ENCODE assay signal across 15 cellular contexts in genomic region chr21:39807738-39808137, GRCh38. TPM values are rescaled to one million over a fixed set of nuclear protein-coding genes. Genes with fewer than 3 reads are reported as not detected.
DNase-seq lines count a peak whose midpoint lies in the region; ATAC-seq and TF ChIP-seq lines count a peak whose summit lies in the region.
"Had no signal": no experiment of that assay in that cellular context is flagged by ENCODE, and none has a peak within 500 bp of the region (broad histone marks: within the 10 kb centered on the region; RNA-seq: fewer than 3 reads in every experiment).

No MANE protein-coding gene starts in this region.

- H3K79me2 ChIP-seq in hepatocyte = no peaks in the 10 kb centered on the region

- H3K27me3 ChIP-seq in hepatocyte (no peaks in the 10 kb centered on the region), brain microvascular endothelial cell (replicated peaks) (no peaks in the 10 kb centered on the region), breast epithelium (no peaks in the 10 kb centered on the region)
- H3K27me3 ChIP-seq: BLaER1 treated with 17β-estradiol and CSF1 and Interleukin-3, amounts not matched to agents 10 nM and 100 nM had no signal

- H3K36me3 ChIP-seq in hepatocyte (replicated peaks; ENCODE audit: insufficient read depth, low read depth) = no peaks in the 10 kb centered on the region
- H3K36me3 ChIP-seq in mucosa of descending colon (ENCODE audit: low read depth) = no peaks in the 10 kb centered on the region
- no peaks in the 10 kb centered on the region for H3K36me3 ChIP-seq in brain microvascular endothelial cell (replicated peaks)
- no peaks in the 10 kb centered on the region for H3K36me3 ChIP-seq in breast epithelium
- H3K36me3 ChIP-seq: BLaER1 treated with 17β-estradiol and CSF1 and Interleukin-3, amounts not matched to agents 10 nM and 100 nM had no signal

- peak; percentile 52 for DNase-seq in NCI-H146 treated with DMSO at 0.1 percent for 48 hours (lab: John Stamatoyannopoulos, UW; ENCODE audit: unreplicated experiment)
- no peak for DNase-seq in NCI-H146 (lab: John Stamatoyannopoulos, UW)
- DNase-seq in hepatocyte (ENCODE audit: low spot score) = no peak
- DNase-seq in mucosa of descending colon = no peak
- DNase-seq in brain microvascular endothelial cell = no peak
- no peak for DNase-seq in breast epithelium (ENCODE audit: low spot score in 2 of 2)
- DNase-seq in NOMO-1 treated with DMSO at 0.1 percent for 48 hours (lab: John Stamatoyannopoulos, UW; ENCODE audit: unreplicated experiment) = no peak
- DNase-seq: ACHN; CD4-positive, alpha-beta T cell; DMS79; GM23248 had no signal

- H2AFZ ChIP-seq in hepatocyte = no peak overlapping the region
- H2AFZ ChIP-seq: GM23248 had no signal

- TF ChIP-seq CTCF in hepatocyte (IDR thresholded peaks at IDR 0.05; ENCODE audit: poor library complexity) (no peak), mucosa of descending colon (IDR thresholded peaks at IDR 0.05) (no peak), brain microvascular endothelial cell (IDR thresholded peaks at IDR 0.05; ENCODE audit: low read depth, low read length, missing control alignments) (no peak), breast epithelium (IDR thresholded peaks at IDR 0.05) (no peak)

- H3K4me2 ChIP-seq in hepatocyte = peak overlapping the region; percentile 30
- H3K4me2 ChIP-seq: BLaER1 treated with 17β-estradiol and CSF1 and Interleukin-3, amounts not matched to agents 10 nM and 100 nM had no signal

- peak; percentile 74 for ATAC-seq in mucosa of descending colon
- ATAC-seq: GM12878, HepG2 had no signal

- intact Hi-C loops in mucosa of descending colon (cut with DNase I, micrococcal nuclease) = no loop called here
- intact Hi-C loops in breast epithelium (cut with DNase I; ENCODE audit: low total_unique reads) = no loop called here

- H4K20me1 ChIP-seq in hepatocyte (ENCODE audit: insufficient read depth, poor library complexity, severe bottlenecking) = no peaks in the 10 kb centered on the region
- H4K20me1 ChIP-seq: BLaER1 treated with 17β-estradiol and CSF1 and Interleukin-3, amounts not matched to agents 10 nM and 100 nM had no signal

- H3K9me2 ChIP-seq in hepatocyte (replicated peaks; ENCODE audit: insufficient read depth) = no peaks in the 10 kb centered on the region

- peaks cover 8% of the 10 kb centered on the region for H3K4me1 ChIP-seq in hepatocyte (ENCODE audit: insufficient read depth)
- peaks cover 8% of the 10 kb centered on the region for H3K4me1 ChIP-seq in mucosa of descending colon (ENCODE audit: low read depth)
- no peaks in the 10 kb centered on the region for H3K4me1 ChIP-seq in breast epithelium
- H3K4me1 ChIP-seq: BLaER1 treated with 17β-estradiol and CSF1 and Interleukin-3, amounts not matched to agents 10 nM and 100 nM had no signal

- TF ChIP-seq POLR2A in breast epithelium (IDR thresholded peaks at IDR 0.05) = no peak

- peak overlapping the region; percentile 60 for H3K27ac ChIP-seq in hepatocyte
- no peak overlapping the region for H3K27ac ChIP-seq in brain microvascular endothelial cell
- H3K27ac ChIP-seq in breast epithelium = no peak overlapping the region
- H3K27ac ChIP-seq: BLaER1 treated with 17β-estradiol and CSF1 and Interleukin-3, amounts not matched to agents 10 nM and 100 nM; GM23248 had no signal

- H3K4me3 ChIP-seq in hepatocyte (no peak overlapping the region), mucosa of descending colon (no peak overlapping the region), brain microvascular endothelial cell (ENCODE audit: low read depth, low read length) (no peak overlapping the region), breast epithelium (no peak overlapping the region)
- H3K4me3 ChIP-seq: BLaER1 treated with 17β-estradiol and CSF1 and Interleukin-3, amounts not matched to agents 10 nM and 100 nM; GM12878; GM23248 had no signal

- in situ Hi-C loops in brain microvascular endothelial cell (cut with HindIII; ENCODE audit: low pct_ligation_motif_present, low sequenced_read_pairs) = no loop called here

- WGBS in hepatocyte (ENCODE audit: low lambda C conversion rate, missing lambda C conversion rate) = 47% methylated on average over 3 of the region's 3 CpGs

- H3K9me3 ChIP-seq in hepatocyte (ENCODE audit: low read depth) (no peaks in the 10 kb centered on the region), mucosa of descending colon (no peaks in the 10 kb centered on the region), breast epithelium (peaks cover 0 to 4% of the 10 kb centered on the region in 2 donors)

RNA-seq across cellular contexts. Expression of gene PCP4, which starts 59.5 kb away (rescaled TPM):
- total RNA-seq in hepatocyte (0.64 and 1.2 TPM in 2 replicates), mucosa of descending colon (10 to 100 TPM in 1 of 3 donors, 1 to 10 TPM in 2; 1.4 to 23.6 (median 3.9) TPM), breast epithelium (1 to 10 TPM in 2 of 3 donors, not detected in 1; 2.3 TPM)
- polyA plus RNA-seq in hepatocyte = 6.0 and 6.9 TPM in 2 replicates
- total RNA-seq: A172; CD4-positive, alpha-beta T cell; GM12878; GM23248; HepG2 had no signal
- polyA plus RNA-seq: GM12878, GM23248, HepG2 had no signal
